2 cellular contexts compared by ENCODE assay signal in genomic region chr19:47210180-47210490, GRCh38.
TF ChIP-seq lines count a peak whose summit lies in the region.

No MANE protein-coding gene starts in this region.

TF ChIP-seq in A549, 52 proteins besides CTCF, POLR2A, EP300 and RAD21 (continued from another document):
- TF ChIP-seq E2F6 (IDR thresholded peaks at IDR 0.05; ENCODE audit: borderline replicate concordance, low read depth), result no peak
- no peak for TF ChIP-seq KDM5A (IDR thresholded peaks at IDR 0.05)
- no peak for TF ChIP-seq CEBPB (IDR thresholded peaks at IDR 0.05)
- TF ChIP-seq TFCP2L1 (CRISPR knock-in tag; IDR thresholded peaks at IDR 0.05), result no peak
- no peak for TF ChIP-seq RFX5 (IDR thresholded peaks at IDR 0.05)
- no peak for TF ChIP-seq JUNB (IDR thresholded peaks at IDR 0.05)
- no peak for TF ChIP-seq NFE2L2 (conservative IDR thresholded peaks at IDR 0.05; ENCODE audit: low read length)
- no peak for TF ChIP-seq ZC3H11A (IDR thresholded peaks at IDR 0.05)
- TF ChIP-seq FOSB (CRISPR knock-in tag; IDR thresholded peaks at IDR 0.05), result no peak
- no peak for TF ChIP-seq HES2 (IDR thresholded peaks at IDR 0.05)
- no peak for TF ChIP-seq ATOH8 (CRISPR knock-in tag; IDR thresholded peaks at IDR 0.05; ENCODE audit: low read depth)
- TF ChIP-seq HEYL (CRISPR knock-in tag; IDR thresholded peaks at IDR 0.05), result no peak
- no peak for TF ChIP-seq EHF (CRISPR knock-in tag; IDR thresholded peaks at IDR 0.05)
- TF ChIP-seq ZFP36 (IDR thresholded peaks at IDR 0.05; ENCODE audit: borderline replicate concordance, partially characterized antibody), result no peak
- no peak for TF ChIP-seq ZNF302 (CRISPR knock-in tag; IDR thresholded peaks at IDR 0.05)

TF ChIP-seq in GM23338, 12 proteins besides CTCF, POLR2A, EP300 and RAD21 (continued from another document):
- TF ChIP-seq ZNF462 (CRISPR knock-in tag; IDR thresholded peaks at IDR 0.05) (no peak), ZNF331 (CRISPR knock-in tag; IDR thresholded peaks at IDR 0.05; ENCODE audit: low read depth) (no peak), EZH2phosphoT487 (IDR thresholded peaks at IDR 0.05; ENCODE audit: unreplicated experiment) (no peak), NANOG (IDR thresholded peaks at IDR 0.05; ENCODE audit: borderline replicate concordance) (no peak), STAT1 (IDR thresholded peaks at IDR 0.05; ENCODE audit: unreplicated experiment) (no peak), REST (IDR thresholded peaks at IDR 0.05; ENCODE audit: unreplicated experiment) (no peak), ETS1 (IDR thresholded peaks at IDR 0.05) (no peak)
